Comparison of ENCODE assay signal across 9 cellular contexts in genomic region chr4:86961103-86961502, GRCh38. TPM values are rescaled to one million over a fixed set of nuclear protein-coding genes. Genes with fewer than 3 reads are reported as not detected.
DNase-seq lines count a peak whose midpoint lies in the region; ATAC-seq and TF ChIP-seq lines count a peak whose summit lies in the region.
"Had no signal": no experiment of that assay in that cellular context is flagged by ENCODE, and none has a peak within 500 bp of the region (broad histone marks: within the 10 kb centered on the region; RNA-seq: fewer than 3 reads in every experiment).

No MANE protein-coding gene starts in this region.

- H3K27me3 ChIP-seq in HUES6 (ENCODE audit: control insufficient read depth, insufficient read depth, low read length) (no peaks in the 10 kb centered on the region), body of pancreas (no peaks in the 10 kb centered on the region), rectal smooth muscle tissue (ENCODE audit: control insufficient read depth, insufficient read depth, low read length) (no peaks in the 10 kb centered on the region)
- H3K27me3 ChIP-seq: spleen had no signal

- peak overlapping the region; percentile 94 for H3K27ac ChIP-seq in HUES6 (ENCODE audit: low read depth, low read length)
- H3K27ac ChIP-seq in body of pancreas = peak overlapping the region; percentile 7 to 49 (median 26)
- peak overlapping the region; percentile 69 for H3K27ac ChIP-seq in rectal smooth muscle tissue (ENCODE audit: low read depth, low read length)

- TF ChIP-seq POLR2A in body of pancreas (IDR thresholded peaks at IDR 0.05) = no peak

- no peaks in the 10 kb centered on the region for H3K9me3 ChIP-seq in HUES6 (ENCODE audit: control insufficient read depth, insufficient read depth, low read depth, low read length)
- H3K9me3 ChIP-seq in body of pancreas = no peaks in the 10 kb centered on the region
- H3K9me3 ChIP-seq: spleen had no signal

- intact Hi-C loops in body of pancreas (cut with DNase I) = no loop called here

- peaks cover 69% of the 10 kb centered on the region for H3K4me1 ChIP-seq in HUES6 (ENCODE audit: control insufficient read depth, insufficient read depth, low read length)
- H3K4me1 ChIP-seq in body of pancreas = peaks cover 61% of the 10 kb centered on the region
- peaks cover 15% of the 10 kb centered on the region for H3K4me1 ChIP-seq in rectal smooth muscle tissue (ENCODE audit: control insufficient read depth, insufficient read depth, low read length)

- TF ChIP-seq CTCF in body of pancreas (IDR thresholded peaks at IDR 0.05) = no peak

- H3K9ac ChIP-seq in HUES6 (ENCODE audit: low read length) = peak overlapping the region; percentile 84
- H3K9ac ChIP-seq in rectal smooth muscle tissue (ENCODE audit: low read length) = no peak overlapping the region

- 61 to 76% methylated on average over 4 of the region's 4 CpGs for WGBS in body of pancreas, 2 donors

- DNase-seq in body of pancreas (no peak), cortex of kidney (lab: John Stamatoyannopoulos, UW) (no peak), NCI-H748 (lab: John Stamatoyannopoulos, UW; ENCODE audit: unreplicated experiment) (no peak)
- DNase-seq in activated CD4-positive, alpha-beta T cell treated with anti-CD3 and anti-CD28 coated beads for 1 hour = no peak
- DNase-seq: spleen had no signal

- H3K4me3 ChIP-seq in HUES6 (ENCODE audit: low read depth, low read length) (peak overlapping the region; percentile 27; the same call in 1 of the 2 replicates), body of pancreas (no peak overlapping the region), rectal smooth muscle tissue (ENCODE audit: low read length) (no peak overlapping the region)
- H3K4me3 ChIP-seq: spleen had no signal

- peaks cover 15% of the 10 kb centered on the region; the same call in 1 of the 2 replicates for H3K36me3 ChIP-seq in HUES6 (ENCODE audit: control insufficient read depth, insufficient read depth, low read length)
- no peaks in the 10 kb centered on the region for H3K36me3 ChIP-seq in body of pancreas (replicated peaks in 1 of 2; ENCODE audit: insufficient read depth in 1 of 2, low read depth in 2 of 2)
- no peaks in the 10 kb centered on the region for H3K36me3 ChIP-seq in rectal smooth muscle tissue (ENCODE audit: control insufficient read depth, insufficient read depth, low read length)

- ATAC-seq in GM19397 (IDR thresholded peaks at IDR 0.05; ENCODE audit: unreplicated experiment) = peak; percentile 5
- ATAC-seq in body of pancreas = no peak
- ATAC-seq in HG03442 (IDR thresholded peaks at IDR 0.05; ENCODE audit: unreplicated experiment) = no peak

RNA-seq across cellular contexts. Expression of gene AFF1, which starts 26.3 kb away (rescaled TPM):
- 10 to 100 TPM; 42.8 to 57.0 TPM for total RNA-seq in body of pancreas

Comparison
In these comparisons a context has a peak if more than half of its experiments do, and no peak if none do; other contexts are left out.
1. H3K27ac ChIP-seq: peak in every context shown above with its lines; median percentile 94 in HUES6; 69 in rectal smooth muscle tissue; 26 in body of pancreas.